In the genomic region with DNA sequence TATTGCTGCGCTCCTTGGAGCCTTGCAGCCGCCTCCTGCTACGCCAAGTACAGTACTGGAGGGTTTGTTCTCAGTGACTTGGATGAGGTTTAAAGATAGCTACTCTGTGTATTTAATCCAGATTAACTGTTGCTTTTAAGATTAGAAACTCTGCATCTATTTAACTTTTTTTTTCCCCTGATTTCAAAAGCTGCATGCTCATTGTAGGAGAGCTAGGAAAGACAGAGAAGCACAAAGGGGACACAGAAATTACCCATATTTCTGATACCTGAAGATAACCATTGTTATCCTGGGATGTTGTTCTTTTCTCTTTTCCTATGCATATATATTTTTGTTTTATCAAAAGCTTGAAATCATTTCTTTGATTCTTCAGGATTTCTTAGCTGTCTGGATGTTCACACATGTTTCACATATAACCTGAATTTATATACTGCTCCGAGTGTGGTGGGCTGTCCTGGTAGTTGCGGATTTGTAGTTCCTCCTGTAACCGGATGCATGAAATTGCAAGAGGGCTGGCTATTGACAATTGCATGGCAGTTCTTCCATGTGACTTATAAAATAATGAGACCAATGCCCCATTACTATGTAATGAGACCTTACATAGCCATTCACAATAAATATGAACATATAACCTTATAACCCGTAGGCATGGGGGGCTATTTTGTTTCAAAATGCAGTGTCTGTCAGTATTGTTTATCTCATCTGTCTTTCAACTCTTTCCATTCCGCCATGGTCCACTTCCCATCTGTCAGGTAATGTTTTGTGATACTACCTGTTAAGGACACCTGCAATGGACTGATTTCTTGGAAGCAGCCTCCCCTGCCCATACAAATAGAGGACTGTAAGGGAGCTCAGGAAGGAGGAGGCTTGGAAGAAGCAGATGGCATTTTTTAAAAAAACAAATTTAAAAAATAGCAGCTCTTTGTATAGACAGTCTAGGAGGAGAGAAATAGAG, we compare ENCODE assay signal across 8 cellular contexts. TPM values are rescaled to one million over a fixed set of nuclear protein-coding genes. Genes with fewer than 3 reads are reported as not detected.
DNase-seq lines count a peak whose midpoint lies in the region; ATAC-seq and TF ChIP-seq lines count a peak whose summit lies in the region.

No MANE protein-coding gene starts in this region.

- ATAC-seq in CD4-positive, alpha-beta T cell (ENCODE audit: poor library complexity): peak; percentile 29
- no peak for ATAC-seq in GM18873 (IDR thresholded peaks at IDR 0.05; ENCODE audit: low FRiP score, unreplicated experiment)
- no peak for ATAC-seq in HG03378 (IDR thresholded peaks at IDR 0.05; ENCODE audit: unreplicated experiment)

- H3K4me1 Mint-ChIP-seq in CD4-positive, alpha-beta T cell (ENCODE audit: low read depth): peaks cover 24% of the 10 kb centered on the region
- peaks cover 8 to 15% (median 13%) of the 10 kb centered on the region in 3 donors for H3K4me1 Mint-ChIP-seq in IgD-negative memory B cell
- H3K4me1 Mint-ChIP-seq in activated naive CD8-positive, alpha-beta T cell treated with anti-CD3 and anti-CD28 coated beads for 36 hours: peaks cover 17% of the 10 kb centered on the region

- H3K9me3 Mint-ChIP-seq in CD4-positive, alpha-beta T cell: no peaks in the 10 kb centered on the region
- H3K9me3 Mint-ChIP-seq in IgD-negative memory B cell: no peaks in the 10 kb centered on the region
- H3K9me3 Mint-ChIP-seq in activated naive CD8-positive, alpha-beta T cell treated with anti-CD3 and anti-CD28 coated beads for 36 hours: no peaks in the 10 kb centered on the region

- POLR2A ChIA-PET in CD4-positive, alpha-beta T cell (lab: Charles Lee): interaction anchor here (0.6 to 2.0 kb wide), 6 partner anchors 24 to 329 kb away, joined by 3 to 6 read pairs (median 4); no protein-coding TSS in a partner anchor

- no peaks in the 10 kb centered on the region for H3K79me2 ChIP-seq in smooth muscle cell (ENCODE audit: low read depth)

- intact Hi-C loops in CD4-positive, alpha-beta T cell (cut with DNase I, micrococcal nuclease): loop anchor here in 1 of 2 experiments (2.0 to 10.0 kb wide), 3 partner anchors 79 to 329 kb away; a partner anchor contains a TSS

- no peaks in the 10 kb centered on the region for H3K27me3 ChIP-seq in CD4-positive, alpha-beta T cell (ENCODE audit: control insufficient read depth, insufficient read depth, low read length)
- no peaks in the 10 kb centered on the region for H3K27me3 ChIP-seq in iPS-15b (ENCODE audit: control insufficient read depth, insufficient read depth, low read length)
- H3K27me3 ChIP-seq in smooth muscle cell (ENCODE audit: low read depth): peaks cover 6% of the 10 kb centered on the region

- peak overlapping the region; percentile 69 for H3K27ac Mint-ChIP-seq in CD4-positive, alpha-beta T cell
- H3K27ac Mint-ChIP-seq in IgD-negative memory B cell: peak overlapping the region; percentile 21 to 67 (median 46)
- peak overlapping the region; percentile 79 for H3K27ac Mint-ChIP-seq in activated naive CD8-positive, alpha-beta T cell treated with anti-CD3 and anti-CD28 coated beads for 36 hours

- H4K20me1 ChIP-seq in smooth muscle cell (ENCODE audit: low read depth): peaks cover 3% of the 10 kb centered on the region

- H2AFZ ChIP-seq in smooth muscle cell (ENCODE audit: low read depth): peak overlapping the region; percentile 97

- peak overlapping the region; percentile 100 for H3K4me2 ChIP-seq in smooth muscle cell

- TF ChIP-seq CTCF in CD4-positive, alpha-beta T cell (IDR thresholded peaks at IDR 0.05): no peak
- TF ChIP-seq CTCF in smooth muscle cell (IDR thresholded peaks at IDR 0.05; ENCODE audit: borderline replicate concordance, insufficient read depth, poor library complexity, severe bottlenecking): no peak

- H3K9me3 ChIP-seq in CD4-positive, alpha-beta T cell (ENCODE audit: control insufficient read depth, low read length): no peaks in the 10 kb centered on the region
- H3K9me3 ChIP-seq in iPS-15b (ENCODE audit: control insufficient read depth, insufficient read depth, low read length) (no peaks in the 10 kb centered on the region), smooth muscle cell (replicated peaks; ENCODE audit: low read depth) (no peaks in the 10 kb centered on the region)

- H3K4me3 Mint-ChIP-seq in CD4-positive, alpha-beta T cell: peak overlapping the region; percentile 98
- peak overlapping the region; percentile 85 to 97 (median 91) for H3K4me3 Mint-ChIP-seq in IgD-negative memory B cell
- H3K4me3 Mint-ChIP-seq in activated naive CD8-positive, alpha-beta T cell treated with anti-CD3 and anti-CD28 coated beads for 36 hours: peak overlapping the region; percentile 81

- no peaks in the 10 kb centered on the region for H3K36me3 Mint-ChIP-seq in CD4-positive, alpha-beta T cell (ENCODE audit: low read depth)
- no peaks in the 10 kb centered on the region for H3K36me3 Mint-ChIP-seq in IgD-negative memory B cell
- no peaks in the 10 kb centered on the region for H3K36me3 Mint-ChIP-seq in activated naive CD8-positive, alpha-beta T cell treated with anti-CD3 and anti-CD28 coated beads for 36 hours

- H3K4me3 ChIP-seq in iPS-15b (ENCODE audit: low read depth, low read length) (peak overlapping the region; percentile 90), smooth muscle cell (peak overlapping the region; percentile 90)

- peaks cover 8% of the 10 kb centered on the region for H3K4me1 ChIP-seq in iPS-15b (ENCODE audit: control insufficient read depth, insufficient read depth, low read length)
- H3K4me1 ChIP-seq in smooth muscle cell (ENCODE audit: low read depth): peaks cover 10% of the 10 kb centered on the region

- no peaks in the 10 kb centered on the region for H3K27me3 Mint-ChIP-seq in CD4-positive, alpha-beta T cell
- peaks cover 6% of the 10 kb centered on the region for H3K27me3 Mint-ChIP-seq in IgD-negative memory B cell
- no peaks in the 10 kb centered on the region for H3K27me3 Mint-ChIP-seq in activated naive CD8-positive, alpha-beta T cell treated with anti-CD3 and anti-CD28 coated beads for 36 hours

- 52% methylated on average over 8 of the region's 8 CpGs for WGBS in smooth muscle cell (ENCODE audit: low lambda C conversion rate)

- CTCF ChIA-PET in CD4-positive, alpha-beta T cell (lab: Charles Lee): interaction anchor here (0.9 kb wide), 1 partner anchor 98 kb away, joined by 3 read pairs; no protein-coding TSS in a partner anchor

- DNase-seq in CD4-positive, alpha-beta T cell: peak in 1 of 10 experiments; percentile 2
- DNase-seq in activated naive CD8-positive, alpha-beta T cell treated with anti-CD3 and anti-CD28 coated beads for 36 hours: no peak
- no peak for DNase-seq in smooth muscle cell (lab: John Stamatoyannopoulos, UW; ENCODE audit: unreplicated experiment)
- no peak for DNase-seq in HPDE6-E6E7 (ENCODE audit: extremely low spot score)

- H3K36me3 ChIP-seq in iPS-15b (ENCODE audit: control insufficient read depth, insufficient read depth, low read length) (no peaks in the 10 kb centered on the region), smooth muscle cell (ENCODE audit: low read depth) (no peaks in the 10 kb centered on the region)

- no peak overlapping the region for H3K27ac ChIP-seq in CD4-positive, alpha-beta T cell (ENCODE audit: low read depth, low read length)
- no peak overlapping the region for H3K27ac ChIP-seq in smooth muscle cell (ENCODE audit: low read depth)

- H3K9ac ChIP-seq in iPS-15b (ENCODE audit: low read depth, low read length): peak overlapping the region; percentile 3
- H3K9ac ChIP-seq in smooth muscle cell (ENCODE audit: low read depth): no peak overlapping the region

- peaks cover 4% of the 10 kb centered on the region for H3F3A ChIP-seq in smooth muscle cell (ENCODE audit: low read depth)

RNA-seq across cellular contexts. Expression of a gene that starts 1.4 kb away (rescaled TPM):
- 1 to 10 TPM in 1 of 2 experiments, under 1 TPM in 1; 0.80 to 1.0 TPM for total RNA-seq in CD4-positive, alpha-beta T cell
- polyA plus RNA-seq in IgD-negative memory B cell (1.2 TPM), smooth muscle cell (2.0 and 2.8 TPM in 2 replicates)
- total RNA-seq in activated naive CD8-positive, alpha-beta T cell treated with anti-CD3 and anti-CD28 coated beads for 36 hours: 1 to 10 TPM; 9.6 TPM
- total RNA-seq in smooth muscle cell: 8.6 and 9.8 TPM in 2 replicates
